Comparison of ENCODE assay signal across 15 cellular contexts in the genomic region with DNA sequence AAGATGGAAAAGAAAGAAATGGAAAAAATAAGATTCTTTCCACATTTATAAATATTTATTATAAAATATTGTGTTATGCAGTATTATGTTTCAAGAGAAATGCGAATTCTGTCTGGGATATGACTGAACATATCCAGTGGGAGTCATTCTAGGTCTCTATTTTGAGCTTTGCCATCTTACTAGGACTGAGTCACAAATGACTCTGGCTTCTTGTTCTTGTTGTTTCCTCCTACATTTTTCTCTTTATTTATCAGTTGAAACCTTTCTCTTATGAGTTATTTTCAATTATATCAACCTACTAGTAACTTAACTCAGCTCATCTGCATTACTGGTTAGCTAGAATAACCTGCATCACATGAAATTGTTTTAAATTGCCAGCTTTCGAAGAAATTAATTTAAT.
"Had no signal": no experiment of that assay in that cellular context is flagged by ENCODE, and none has a peak within 500 bp of the region (broad histone marks: within the 10 kb centered on the region; RNA-seq: fewer than 3 reads in every experiment).

No MANE protein-coding gene starts in this region.

- DNase-seq: activated CD4-positive, alpha-beta memory T cell treated with anti-CD3 and anti-CD28 coated beads, Interleukin-2, amount 10 ng/mL, durations not matched to agents 7 days and 5 days; activated CD4-positive, alpha-beta T cell treated with anti-CD3 and anti-CD28 coated beads for 48 hours; activated CD4-positive, CD25-positive, alpha-beta regulatory T cell; activated CD8-positive, alpha-beta memory T cell treated with anti-CD3 and anti-CD28 coated beads, Interleukin-2, amount 10 ng/mL, durations not matched to agents 7 days and 5 days; dorsolateral prefrontal cortex; glutamatergic neuron; hippocampal formation; islet precursor cell; left colon; lower lobe of right lung; stimulated activated naive B cell treated with anti-CD40 and anti-IgM and Interleukin-4, amounts not matched to agents 10 μg/mL and 1 μg/mL and 100 μg/mL, for 72 hours had no signal

- H3K4me1 Mint-ChIP-seq: activated CD4-positive, alpha-beta memory T cell treated with anti-CD3 and anti-CD28 coated beads, Interleukin-2, amount 10 ng/mL, durations not matched to agents 7 days and 5 days; activated CD8-positive, alpha-beta memory T cell treated with anti-CD3 and anti-CD28 coated beads, Interleukin-2, amount 10 ng/mL, durations not matched to agents 7 days and 5 days; nephron; stimulated activated naive B cell treated with anti-CD40 and anti-IgM and Interleukin-4, amounts not matched to agents 10 μg/mL and 1 μg/mL and 100 μg/mL, for 72 hours had no signal

- H3K27me3 ChIP-seq: dorsolateral prefrontal cortex had no signal

- H3K27ac ChIP-seq: dorsolateral prefrontal cortex, lower lobe of right lung had no signal

- H3K4me3 Mint-ChIP-seq: activated CD4-positive, alpha-beta memory T cell treated with anti-CD3 and anti-CD28 coated beads, Interleukin-2, amount 10 ng/mL, durations not matched to agents 7 days and 5 days; activated CD8-positive, alpha-beta memory T cell treated with anti-CD3 and anti-CD28 coated beads, Interleukin-2, amount 10 ng/mL, durations not matched to agents 7 days and 5 days; activated naive CD8-positive, alpha-beta T cell; mesothelial cell of epicardium; nephron; stimulated activated naive B cell treated with anti-CD40 and anti-IgM and Interleukin-4, amounts not matched to agents 10 μg/mL and 1 μg/mL and 100 μg/mL, for 72 hours; T-helper 2 cell treated with Interferon-gamma antibody and Interleukin-4, amounts not matched to agents 5 μg/mL and 100 μg/mL, for 36 hours had no signal

- H3K27ac Mint-ChIP-seq: activated CD4-positive, alpha-beta memory T cell treated with anti-CD3 and anti-CD28 coated beads, Interleukin-2, amount 10 ng/mL, durations not matched to agents 7 days and 5 days; activated CD8-positive, alpha-beta memory T cell treated with anti-CD3 and anti-CD28 coated beads, Interleukin-2, amount 10 ng/mL, durations not matched to agents 7 days and 5 days; activated naive CD8-positive, alpha-beta T cell; mesothelial cell of epicardium; nephron; stimulated activated naive B cell treated with anti-CD40 and anti-IgM and Interleukin-4, amounts not matched to agents 10 μg/mL and 1 μg/mL and 100 μg/mL, for 72 hours; T-helper 2 cell treated with Interferon-gamma antibody and Interleukin-4, amounts not matched to agents 5 μg/mL and 100 μg/mL, for 36 hours had no signal

- H3K9me3 ChIP-seq: lower lobe of right lung had no signal

- H3K27me3 Mint-ChIP-seq: activated CD4-positive, alpha-beta memory T cell treated with anti-CD3 and anti-CD28 coated beads, Interleukin-2, amount 10 ng/mL, durations not matched to agents 7 days and 5 days; activated CD8-positive, alpha-beta memory T cell treated with anti-CD3 and anti-CD28 coated beads, Interleukin-2, amount 10 ng/mL, durations not matched to agents 7 days and 5 days; activated naive CD8-positive, alpha-beta T cell; stimulated activated naive B cell treated with anti-CD40 and anti-IgM and Interleukin-4, amounts not matched to agents 10 μg/mL and 1 μg/mL and 100 μg/mL, for 72 hours had no signal

- H3K4me1 ChIP-seq: lower lobe of right lung had no signal

- H3K4me3 ChIP-seq: dorsolateral prefrontal cortex, lower lobe of right lung had no signal

- H3K36me3 Mint-ChIP-seq: activated CD8-positive, alpha-beta memory T cell treated with anti-CD3 and anti-CD28 coated beads, Interleukin-2, amount 10 ng/mL, durations not matched to agents 7 days and 5 days; activated naive CD8-positive, alpha-beta T cell; mesothelial cell of epicardium; stimulated activated naive B cell treated with anti-CD40 and anti-IgM and Interleukin-4, amounts not matched to agents 10 μg/mL and 1 μg/mL and 100 μg/mL, for 72 hours had no signal

- H3K36me3 ChIP-seq: lower lobe of right lung had no signal
